Comparison of ENCODE assay signal across 20 cellular contexts in genomic region chr18:78773819-78774218, GRCh38.
"Had no signal": no experiment of that assay in that cellular context is flagged by ENCODE, and none has a peak within 500 bp of the region (broad histone marks: within the 10 kb centered on the region; RNA-seq: fewer than 3 reads in every experiment).

No MANE protein-coding gene starts in this region.

- H3K4me2 ChIP-seq: SK-N-SH had no signal

- DNase-seq: IMR-90, Karpas-422, KG1, MG63, NCI-H1092 treated with DMSO at 0.1 percent for 48 hours, NCI-H1436, NCI-H187, NCI-H2029, NCI-H2081 treated with DMSO at 0.1 percent for 48 hours, NCI-H2171, NCI-H226, NCI-H446, NCI-H510A, NCI-H524 treated with DMSO at 0.1 percent for 48 hours, NCI-H69, NCI-H774, SHP77, SK-N-SH had no signal

- H3K27me3 ChIP-seq: MG63 had no signal

- H3K4me3 ChIP-seq: MG63 had no signal

- H3K9ac ChIP-seq: SK-N-SH had no signal

- H3K9me3 ChIP-seq: MG63, SK-N-SH had no signal

- H3K27ac ChIP-seq: RWPE1 had no signal

- ATAC-seq: HepG2 had no signal

- H3K36me3 ChIP-seq: MG63 had no signal
